Comparison of ENCODE assay signal across 15 cellular contexts in the genomic region with DNA sequence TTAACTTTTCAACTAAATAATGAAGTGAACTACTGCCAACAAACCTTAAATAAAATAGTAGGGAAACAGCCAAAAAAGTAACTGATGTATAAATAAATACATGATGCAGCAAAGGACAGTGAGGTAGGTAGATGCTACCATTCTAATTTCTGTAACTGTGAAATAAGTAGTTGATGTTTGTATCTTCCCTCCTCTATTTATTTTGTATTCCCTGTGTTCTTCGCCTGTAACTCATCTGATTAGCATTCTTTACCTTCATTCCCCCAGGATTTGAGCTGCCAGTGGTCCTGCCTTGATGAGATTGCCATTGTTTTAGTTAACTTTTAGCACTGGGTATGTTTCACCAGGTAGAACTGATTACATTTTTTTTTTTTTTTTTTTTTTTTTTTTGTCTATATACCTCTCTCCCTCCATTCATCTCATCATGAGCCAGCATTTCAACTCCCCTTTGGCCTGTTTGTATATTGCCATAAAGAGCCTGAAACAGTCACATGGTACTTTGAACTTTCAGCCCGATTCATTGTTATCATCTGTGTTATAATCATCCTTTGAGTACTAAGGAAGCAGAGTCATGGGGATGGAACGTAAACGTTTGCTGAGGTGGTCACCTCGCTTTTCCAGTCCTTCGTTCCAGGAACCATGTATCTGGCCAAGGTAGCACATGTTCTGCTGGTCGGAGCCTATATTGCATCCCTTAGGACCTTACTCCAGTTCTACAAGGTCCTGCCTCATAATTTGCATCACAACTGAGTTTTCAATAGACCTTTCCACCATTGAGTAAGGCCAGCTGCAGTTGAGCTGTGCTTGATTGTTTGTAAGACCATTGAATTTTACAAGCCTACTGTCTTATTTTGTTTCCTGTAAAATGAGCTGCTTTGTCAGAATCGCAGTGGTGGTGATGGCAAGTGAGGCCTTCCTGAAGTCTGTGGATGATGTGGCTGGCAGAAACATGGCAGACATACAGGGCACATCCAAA.
DNase-seq lines count a peak whose midpoint lies in the region; ATAC-seq and TF ChIP-seq lines count a peak whose summit lies in the region.
"Had no signal": no experiment of that assay in that cellular context is flagged by ENCODE, and none has a peak within 500 bp of the region (broad histone marks: within the 10 kb centered on the region; RNA-seq: fewer than 3 reads in every experiment).

No MANE protein-coding gene starts in this region.

- H2BK15ac ChIP-seq in IMR-90 (ENCODE audit: low read depth, low read length) = peak overlapping the region; percentile 70; the same call in 1 of the 3 replicates

- no TSS peak for BruUV-seq in IMR-90 (replicated peaks; lab: Mats Ljungman, UMichigan)

- CTCF ChIA-PET in IMR-90 (lab: Yijun Ruan, JAX) = interaction anchor here (1.2 to 2.0 kb wide), 2 partner anchors 10 to 105 kb away, joined by 6 to 7 read pairs; no protein-coding TSS in a partner anchor

- H3K18ac ChIP-seq in IMR-90 (ENCODE audit: low read depth, low read length) = peak overlapping the region; percentile 67; the same call in 1 of the 2 replicates

- TF ChIP-seq CTCF in IMR-90 (conservative IDR thresholded peaks at IDR 0.05; ENCODE audit: low read depth, low read length) = no peak
- no peak for TF ChIP-seq CTCF in colonic mucosa (IDR thresholded peaks at IDR 0.05)
- no peak for TF ChIP-seq CTCF in osteoblast (IDR thresholded peaks at IDR 0.05; ENCODE audit: extremely low read depth, low read depth, low read length)

- no peak overlapping the region for H2BK5ac ChIP-seq in IMR-90 (ENCODE audit: low read depth, low read length, poor library complexity, severe bottlenecking)

- H3K27me3 ChIP-seq in IMR-90 (ENCODE audit: control insufficient read depth, insufficient read depth, low read length) = no peaks in the 10 kb centered on the region
- no peaks in the 10 kb centered on the region for H3K27me3 ChIP-seq in colonic mucosa
- H3K27me3 ChIP-seq in osteoblast (ENCODE audit: insufficient read depth, low read length) = no peaks in the 10 kb centered on the region

- H3K79me1 ChIP-seq in IMR-90 (ENCODE audit: low read depth in 1 of 2, low read length in 2 of 2) = no peaks in the 10 kb centered on the region

- dilution Hi-C loops in IMR-90 (cut with HindIII; ENCODE audit: low sequenced_read_pairs, unreplicated experiment) = no loop called here

- H3K9me3 ChIP-seq in IMR-90 (ENCODE audit: control insufficient read depth, insufficient read depth, low read length) (no peaks in the 10 kb centered on the region), colonic mucosa (no peaks in the 10 kb centered on the region), osteoblast (ENCODE audit: low read depth, low read length) (no peaks in the 10 kb centered on the region)

- intact Hi-C loops in IMR-90 (cut with micrococcal nuclease) = loop anchor here (5.0 kb wide), 1 partner anchor 61 kb away; no protein-coding TSS in a partner anchor
- intact Hi-C loops in colonic mucosa (cut with DNase I) = no loop called here

- H3K4ac ChIP-seq in IMR-90 (ENCODE audit: low read depth, low read length) = peak overlapping the region; percentile 17; the same call in 1 of the 2 replicates

- H3K4me1 ChIP-seq in IMR-90 (ENCODE audit: control insufficient read depth, insufficient read depth, low read length) = peaks cover 4% of the 10 kb centered on the region
- no peaks in the 10 kb centered on the region for H3K4me1 ChIP-seq in colonic mucosa
- peaks cover 12% of the 10 kb centered on the region for H3K4me1 ChIP-seq in osteoblast (ENCODE audit: insufficient read depth, low read length)

- peak overlapping the region in 1 of 2 experiments; percentile 24; a peak in 2 of 4 replicates for H4K8ac ChIP-seq in IMR-90 (ENCODE audit: low read depth in 2 of 2, low read length in 2 of 2)

- no peak overlapping the region for H3K4me3 ChIP-seq in IMR-90 (ENCODE audit: insufficient read depth, low read depth, low read length)
- no peak overlapping the region for H3K4me3 ChIP-seq in colonic mucosa
- H3K4me3 ChIP-seq in osteoblast (ENCODE audit: insufficient read depth, low read length) = no peak overlapping the region

- in situ Hi-C loops in IMR-90 (cut with MboI; ENCODE audit: low sequenced_read_pairs) = no loop called here

- no peak overlapping the region for H3K23ac ChIP-seq in IMR-90 (ENCODE audit: low read depth, low read length)

- WGBS in IMR-90 (ENCODE audit: extremely low coverage in 2 of 2, insufficient read length in 1 of 2), 2 experiments = no CpG with 5 or more reads among the region's 8 CpGs

- TF ChIP-seq POLR2A in IMR-90 (IDR thresholded peaks at IDR 0.05; ENCODE audit: low read depth, low read length) = no peak

- peak overlapping the region; percentile 70 for H2AK5ac ChIP-seq in IMR-90 (ENCODE audit: low read depth, low read length)

- H3K4me2 ChIP-seq in IMR-90 (ENCODE audit: low read depth, low read length) (no peak overlapping the region), osteoblast (ENCODE audit: insufficient read depth, low read length) (no peak overlapping the region)

- peak; percentile 87 for DNase-seq in DMS153 (lab: John Stamatoyannopoulos, UW)
- DNase-seq in IMR-90 = peak; percentile 46
- DNase-seq in colonic mucosa = no peak
- DNase-seq in osteoblast (ENCODE audit: insufficient read length, low spot score, missing footprints) = no peak
- no peak for DNase-seq in stimulated activated naive CD8-positive, alpha-beta T cell treated with anti-CD3 and anti-CD28 coated beads, Interleukin-15, amount 100 ng/mL, for 72 hours
- DNase-seq in NCI-H1105 (lab: John Stamatoyannopoulos, UW) = no peak
- DNase-seq: activated CD4-positive, alpha-beta memory T cell treated with anti-CD3 and anti-CD28 coated beads, Interleukin-2, amount 10 ng/mL, durations not matched to agents 7 days and 5 days; anterior cingulate cortex; CD4-positive, alpha-beta T cell; glutamatergic neuron; Kasumi-1; NCI-H187; SIG-M5; stimulated activated CD4-positive, alpha-beta T cell treated with anti-CD3 and anti-CD28 coated beads, Interleukin-4, amount 100 ng/mL, for 24 hours had no signal

- H3K4me1 Mint-ChIP-seq in stimulated activated naive CD8-positive, alpha-beta T cell treated with anti-CD3 and anti-CD28 coated beads, Interleukin-15, amount 100 ng/mL, for 72 hours = peaks cover 29% of the 10 kb centered on the region

- H3K9ac ChIP-seq in IMR-90 (ENCODE audit: low read depth, low read length) = no peak overlapping the region
- H3K9ac ChIP-seq in colonic mucosa (ENCODE audit: low read depth in 2 of 2, low read length in 2 of 2) = no peak overlapping the region

- H3K79me2 ChIP-seq in osteoblast (ENCODE audit: insufficient read depth, low read length) = no peaks in the 10 kb centered on the region

- peak overlapping the region; percentile 37; the same call in 1 of the 2 replicates for H3K14ac ChIP-seq in IMR-90 (replicated peaks; ENCODE audit: low read depth, low read length)

- no peak overlapping the region for H2AFZ ChIP-seq in IMR-90 (replicated peaks; ENCODE audit: low read length, poor library complexity)
- H2AFZ ChIP-seq in osteoblast (ENCODE audit: low read length) = no peak overlapping the region

- H3K9me3 Mint-ChIP-seq in stimulated activated naive CD8-positive, alpha-beta T cell treated with anti-CD3 and anti-CD28 coated beads, Interleukin-15, amount 100 ng/mL, for 72 hours = peaks cover 0 to 8% of the 10 kb centered on the region in 2 donors
- H3K9me3 Mint-ChIP-seq: activated CD4-positive, alpha-beta memory T cell treated with anti-CD3 and anti-CD28 coated beads, Interleukin-2, amount 10 ng/mL, durations not matched to agents 7 days and 5 days; CD4-positive, alpha-beta T cell had no signal

- no peaks in the 10 kb centered on the region for H3K27me3 Mint-ChIP-seq in stimulated activated naive CD8-positive, alpha-beta T cell treated with anti-CD3 and anti-CD28 coated beads, Interleukin-15, amount 100 ng/mL, for 72 hours
- H3K27me3 Mint-ChIP-seq: activated CD4-positive, alpha-beta memory T cell treated with anti-CD3 and anti-CD28 coated beads, Interleukin-2, amount 10 ng/mL, durations not matched to agents 7 days and 5 days; CD4-positive, alpha-beta T cell had no signal

- H4K91ac ChIP-seq in IMR-90 (ENCODE audit: insufficient read depth, low read depth, low read length) = peak overlapping the region; percentile 46; the same call in 1 of the 2 replicates

- TF ChIP-seq RAD21 in IMR-90 (IDR thresholded peaks at IDR 0.05; ENCODE audit: low read length) = no peak

- H3K27ac Mint-ChIP-seq in stimulated activated naive CD8-positive, alpha-beta T cell treated with anti-CD3 and anti-CD28 coated beads, Interleukin-15, amount 100 ng/mL, for 72 hours = no peak overlapping the region
- H3K27ac Mint-ChIP-seq: activated CD4-positive, alpha-beta memory T cell treated with anti-CD3 and anti-CD28 coated beads, Interleukin-2, amount 10 ng/mL, durations not matched to agents 7 days and 5 days; CD4-positive, alpha-beta T cell had no signal

- H4K20me1 ChIP-seq in IMR-90 (ENCODE audit: insufficient read depth, low read length) (no peaks in the 10 kb centered on the region), osteoblast (ENCODE audit: insufficient read depth, low read length) (no peaks in the 10 kb centered on the region)

- ATAC-seq in IMR-90 (ENCODE audit: low read depth) = no peak
- ATAC-seq in HG03095 (IDR thresholded peaks at IDR 0.05; ENCODE audit: unreplicated experiment) = no peak
- no peak for ATAC-seq in stimulated activated naive CD8-positive, alpha-beta T cell treated with anti-CD3 and anti-CD28 coated beads, Interleukin-15, amount 100 ng/mL, for 72 hours

- H2AK9ac ChIP-seq in IMR-90 (replicated peaks; ENCODE audit: low read depth, low read length, poor library complexity) = no peak overlapping the region

- POLR2A ChIA-PET in IMR-90 (lab: Charles Lee; ENCODE audit: unreplicated experiment) = no interaction called here

- 0 out of 2 replicates have a peak, but pooled peaks cover 1% of the 10 kb centered on the region for H3K36me3 ChIP-seq in IMR-90 (ENCODE audit: control insufficient read depth, insufficient read depth, low read length)
- H3K36me3 ChIP-seq in colonic mucosa = no peaks in the 10 kb centered on the region
- no peaks in the 10 kb centered on the region for H3K36me3 ChIP-seq in osteoblast (ENCODE audit: insufficient read depth, low read length)

- H4K5ac ChIP-seq in IMR-90 (ENCODE audit: low read depth, low read length) = no peak overlapping the region

- peak overlapping the region; percentile 82; the same call in 1 of the 2 replicates for H2BK120ac ChIP-seq in IMR-90 (ENCODE audit: low read depth, low read length)

- 0 out of 2 replicates have a peak, but pooled peaks cover 3% of the 10 kb centered on the region for H3K9me1 ChIP-seq in IMR-90 (ENCODE audit: insufficient read depth, low read length)

- no peak overlapping the region for H3K56ac ChIP-seq in IMR-90 (ENCODE audit: extremely low read depth, insufficient read depth, low read length)

- H2BK20ac ChIP-seq in IMR-90 (ENCODE audit: low read depth, low read length) = peak overlapping the region; percentile 47; the same call in 1 of the 2 replicates

- H3K27ac ChIP-seq in IMR-90 (ENCODE audit: insufficient read depth, low read length) (no peak overlapping the region), colonic mucosa (peak overlapping the region; percentile 4), osteoblast (ENCODE audit: low read depth, low read length) (peak overlapping the region; percentile 12)

- no peak overlapping the region for H3K4me3 Mint-ChIP-seq in stimulated activated naive CD8-positive, alpha-beta T cell treated with anti-CD3 and anti-CD28 coated beads, Interleukin-15, amount 100 ng/mL, for 72 hours
- H3K4me3 Mint-ChIP-seq: activated CD4-positive, alpha-beta memory T cell treated with anti-CD3 and anti-CD28 coated beads, Interleukin-2, amount 10 ng/mL, durations not matched to agents 7 days and 5 days; CD4-positive, alpha-beta T cell had no signal

Comparison
In these comparisons a context has a peak if more than half of its experiments do, and no peak if none do; other contexts are left out.
1. DNase-seq: peak in DMS153 (single experiment) and IMR-90 (single experiment); none in colonic mucosa (single experiment), osteoblast (single experiment), stimulated activated naive CD8-positive, alpha-beta T cell treated with anti-CD3 and anti-CD28 coated beads, Interleukin-15, amount 100 ng/mL, for 72 hours (0 of 2) and NCI-H1105 (single experiment).